In genomic region chr17:57355090-57355859, GRCh38 we compare ENCODE assay signal across 11 cellular contexts.
DNase-seq lines count a peak whose midpoint lies in the region; ATAC-seq and TF ChIP-seq lines count a peak whose summit lies in the region.
"Had no signal": no experiment of that assay in that cellular context is flagged by ENCODE, and none has a peak within 500 bp of the region (broad histone marks: within the 10 kb centered on the region; RNA-seq: fewer than 3 reads in every experiment).

No MANE protein-coding gene starts in this region.

- ATAC-seq in activated CD8-positive, alpha-beta T cell treated with anti-CD3 and anti-CD28 coated beads, Interleukin-2, amount 10 ng/mL, durations not matched to agents 7 days and 5 days, result peak; percentile 11
- ATAC-seq in activated CD8-positive, alpha-beta T cell treated with anti-CD3 and anti-CD28 coated beads for 36 hours, result no peak

- no peaks in the 10 kb centered on the region for H3K9me3 Mint-ChIP-seq in activated CD8-positive, alpha-beta T cell treated with anti-CD3 and anti-CD28 coated beads, Interleukin-2, amount 10 ng/mL, durations not matched to agents 7 days and 5 days (ENCODE audit: insufficient read depth)
- H3K9me3 Mint-ChIP-seq in activated CD8-positive, alpha-beta T cell treated with anti-CD3 and anti-CD28 coated beads for 36 hours, result no peaks in the 10 kb centered on the region
- no peaks in the 10 kb centered on the region for H3K9me3 Mint-ChIP-seq in osteocyte (ENCODE audit: unreplicated experiment)
- H3K9me3 Mint-ChIP-seq: effector memory CD8-positive, alpha-beta T cell had no signal

- no peak for TF ChIP-seq CTCF in activated CD8-positive, alpha-beta T cell treated with anti-CD3 and anti-CD28 coated beads for 36 hours (IDR thresholded peaks at IDR 0.05)
- no peak for TF ChIP-seq CTCF in osteocyte (IDR thresholded peaks at IDR 0.05)

- CTCF ChIA-PET in activated CD8-positive, alpha-beta T cell treated with anti-CD3 and anti-CD28 coated beads, Interleukin-2, amount 10 ng/mL, durations not matched to agents 7 days and 5 days (lab: Charles Lee), result interaction anchor here (0.6 to 2.7 kb wide), 5 partner anchors 75 to 470 kb away, joined by 3 to 23 read pairs (median 3); no protein-coding TSS in a partner anchor
- CTCF ChIA-PET in activated CD8-positive, alpha-beta T cell treated with anti-CD3 and anti-CD28 coated beads for 36 hours (lab: Charles Lee), result interaction anchor here (0.9 kb wide), 1 partner anchor 8 kb away, joined by 3 read pairs; no protein-coding TSS in a partner anchor

- POLR2A ChIA-PET in activated CD8-positive, alpha-beta T cell treated with anti-CD3 and anti-CD28 coated beads, Interleukin-2, amount 10 ng/mL, durations not matched to agents 7 days and 5 days (lab: Charles Lee), result interaction anchor here (1.2 kb wide), 1 partner anchor 70 kb away, joined by 4 read pairs; no protein-coding TSS in a partner anchor
- POLR2A ChIA-PET in activated CD8-positive, alpha-beta T cell treated with anti-CD3 and anti-CD28 coated beads for 36 hours (lab: Charles Lee), result interaction anchor here (1.0 to 1.1 kb wide), 2 partner anchors 13 to 47 kb away, joined by 3 read pairs; no protein-coding TSS in a partner anchor

- H3K4me1 Mint-ChIP-seq in activated CD8-positive, alpha-beta T cell treated with anti-CD3 and anti-CD28 coated beads, Interleukin-2, amount 10 ng/mL, durations not matched to agents 7 days and 5 days (ENCODE audit: low read depth), result peaks cover 61% of the 10 kb centered on the region
- H3K4me1 Mint-ChIP-seq in activated CD8-positive, alpha-beta T cell treated with anti-CD3 and anti-CD28 coated beads for 36 hours (ENCODE audit: low read depth), result peaks cover 58% of the 10 kb centered on the region
- H3K4me1 Mint-ChIP-seq in osteocyte (ENCODE audit: unreplicated experiment), result peaks cover 11% of the 10 kb centered on the region

- peak overlapping the region; percentile 23 for H3K27ac ChIP-seq in temporal lobe (ENCODE audit: low read depth, low read length)

- peak overlapping the region; percentile 55 for H3K4me3 Mint-ChIP-seq in activated CD8-positive, alpha-beta T cell treated with anti-CD3 and anti-CD28 coated beads, Interleukin-2, amount 10 ng/mL, durations not matched to agents 7 days and 5 days
- H3K4me3 Mint-ChIP-seq in activated CD8-positive, alpha-beta T cell treated with anti-CD3 and anti-CD28 coated beads for 36 hours, result no peak overlapping the region
- no peak overlapping the region for H3K4me3 Mint-ChIP-seq in osteocyte (ENCODE audit: unreplicated experiment)

- no peak for DNase-seq in activated CD8-positive, alpha-beta T cell treated with anti-CD3 and anti-CD28 coated beads, Interleukin-2, amount 10 ng/mL, durations not matched to agents 7 days and 5 days
- DNase-seq in activated CD8-positive, alpha-beta T cell treated with anti-CD3 and anti-CD28 coated beads for 36 hours, result no peak
- DNase-seq in RPMI7951 (ENCODE audit: low read depth) (peak; percentile 14), foreskin melanocyte (peak; percentile 88), osteocyte (ENCODE audit: extremely low spot score, unreplicated experiment) (no peak), OCI-M2 (lab: John Stamatoyannopoulos, UW; ENCODE audit: unreplicated experiment) (no peak)
- DNase-seq in stimulated activated CD4-positive, alpha-beta T cell treated with anti-CD3 and anti-CD28 coated beads, Interleukin-4, amount 100 ng/mL, for 4 hours, result no peak
- DNase-seq: activated naive CD4-positive, alpha-beta T cell treated with Interleukin-2 at 50 U/mL for 16 hours; effector memory CD8-positive, alpha-beta T cell; NCI-H1694 treated with DMSO at 0.1 percent for 48 hours had no signal

- intact Hi-C loops in activated CD8-positive, alpha-beta T cell treated with anti-CD3 and anti-CD28 coated beads for 36 hours (cut with micrococcal nuclease), result no loop called here

- peak overlapping the region; percentile 88 for H3K27ac Mint-ChIP-seq in activated CD8-positive, alpha-beta T cell treated with anti-CD3 and anti-CD28 coated beads, Interleukin-2, amount 10 ng/mL, durations not matched to agents 7 days and 5 days
- no peak overlapping the region for H3K27ac Mint-ChIP-seq in activated CD8-positive, alpha-beta T cell treated with anti-CD3 and anti-CD28 coated beads for 36 hours
- no peak overlapping the region for H3K27ac Mint-ChIP-seq in osteocyte (ENCODE audit: unreplicated experiment)

- peaks cover 39% of the 10 kb centered on the region for H3K36me3 Mint-ChIP-seq in activated CD8-positive, alpha-beta T cell treated with anti-CD3 and anti-CD28 coated beads, Interleukin-2, amount 10 ng/mL, durations not matched to agents 7 days and 5 days (ENCODE audit: low read depth)
- H3K36me3 Mint-ChIP-seq in activated CD8-positive, alpha-beta T cell treated with anti-CD3 and anti-CD28 coated beads for 36 hours (ENCODE audit: low read depth), result peaks cover 11% of the 10 kb centered on the region
- H3K36me3 Mint-ChIP-seq in osteocyte (ENCODE audit: unreplicated experiment), result peaks cover 6% of the 10 kb centered on the region

- H3K27me3 Mint-ChIP-seq in activated CD8-positive, alpha-beta T cell treated with anti-CD3 and anti-CD28 coated beads, Interleukin-2, amount 10 ng/mL, durations not matched to agents 7 days and 5 days (ENCODE audit: low read depth), result no peaks in the 10 kb centered on the region
- H3K27me3 Mint-ChIP-seq in activated CD8-positive, alpha-beta T cell treated with anti-CD3 and anti-CD28 coated beads for 36 hours, result no peaks in the 10 kb centered on the region
- no peaks in the 10 kb centered on the region for H3K27me3 Mint-ChIP-seq in osteocyte (ENCODE audit: unreplicated experiment)
- H3K27me3 Mint-ChIP-seq: effector memory CD8-positive, alpha-beta T cell had no signal

Comparison
In these comparisons a context has a peak if more than half of its experiments do, and no peak if none do; other contexts are left out.
1. DNase-seq: peak in RPMI7951 (single experiment) and foreskin melanocyte (single experiment); none in activated CD8-positive, alpha-beta T cell treated with anti-CD3 and anti-CD28 coated beads, Interleukin-2, amount 10 ng/mL, durations not matched to agents 7 days and 5 days (single experiment), activated CD8-positive, alpha-beta T cell treated with anti-CD3 and anti-CD28 coated beads for 36 hours (single experiment), stimulated activated CD4-positive, alpha-beta T cell treated with anti-CD3 and anti-CD28 coated beads, Interleukin-4, amount 100 ng/mL, for 4 hours (0 of 2), osteocyte (single experiment) and OCI-M2 (single experiment).